In the genomic region with DNA sequence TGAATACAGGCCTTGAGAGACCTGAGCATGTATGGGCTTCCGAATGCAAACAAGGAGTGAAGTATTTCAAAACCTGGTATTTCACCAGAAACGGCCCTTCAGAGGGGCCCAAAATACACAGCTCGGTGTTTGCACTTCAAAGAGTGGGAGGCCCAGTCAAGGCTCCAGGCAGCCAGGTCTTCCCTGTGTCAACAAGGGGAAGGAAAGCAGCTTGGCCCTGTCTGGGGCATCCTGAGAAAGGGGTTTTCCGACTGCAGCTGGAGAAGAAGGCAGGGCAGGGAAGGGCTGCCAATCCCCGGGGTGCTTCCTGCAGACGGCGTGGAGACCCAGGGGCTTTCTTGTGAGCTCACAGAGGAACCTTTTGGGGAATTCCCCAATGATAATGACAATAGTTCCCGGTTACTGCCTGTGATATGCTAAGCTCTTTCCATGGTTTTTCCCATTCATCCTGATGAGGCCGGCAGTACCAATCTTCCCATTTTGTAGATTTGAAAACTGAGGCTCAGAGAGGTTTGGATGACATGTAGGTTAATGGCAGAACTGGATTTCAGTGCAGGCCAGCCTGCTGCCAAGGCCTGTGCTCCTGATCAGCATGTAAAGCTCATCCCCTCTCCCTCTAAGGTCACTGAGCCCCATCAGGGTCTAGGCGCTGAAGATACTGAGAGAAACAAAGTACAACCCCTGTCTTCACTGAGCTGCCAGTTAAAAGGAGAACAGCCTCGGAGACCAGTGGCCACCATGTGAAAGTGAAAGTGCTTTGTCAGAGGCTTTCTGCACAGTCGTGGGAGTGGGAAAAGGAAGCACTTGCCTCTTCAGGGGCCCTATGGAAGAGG, we compare ENCODE assay signal across 1 cellular context.
TF ChIP-seq lines count a peak whose summit lies in the region.

No MANE protein-coding gene starts in this region.

TF ChIP-seq in HepG2, 621 proteins besides CTCF, POLR2A, EP300 and RAD21 (continued from another document):
- TF ChIP-seq, protein P1, sequence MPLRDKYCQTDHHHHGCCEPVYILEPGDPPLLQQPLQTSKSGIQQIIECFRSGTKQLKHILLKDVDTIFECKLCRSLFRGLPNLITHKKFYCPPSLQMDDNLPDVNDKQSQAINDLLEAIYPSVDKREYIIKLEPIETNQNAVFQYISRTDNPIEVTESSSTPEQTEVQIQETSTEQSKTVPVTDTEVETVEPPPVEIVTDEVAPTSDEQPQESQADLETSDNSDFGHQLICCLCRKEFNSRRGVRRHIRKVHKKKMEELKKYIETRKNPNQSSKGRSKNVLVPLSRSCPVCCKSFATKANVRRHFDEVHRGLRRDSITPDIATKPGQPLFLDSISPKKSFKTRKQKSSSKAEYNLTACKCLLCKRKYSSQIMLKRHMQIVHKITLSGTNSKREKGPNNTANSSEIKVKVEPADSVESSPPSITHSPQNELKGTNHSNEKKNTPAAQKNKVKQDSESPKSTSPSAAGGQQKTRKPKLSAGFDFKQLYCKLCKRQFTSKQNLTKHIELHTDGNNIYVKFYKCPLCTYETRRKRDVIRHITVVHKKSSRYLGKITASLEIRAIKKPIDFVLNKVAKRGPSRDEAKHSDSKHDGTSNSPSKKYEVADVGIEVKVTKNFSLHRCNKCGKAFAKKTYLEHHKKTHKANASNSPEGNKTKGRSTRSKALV (CRISPR knock-in tag; IDR thresholded peaks at IDR 0.05), result 0 out of 2 replicates have a peak, but pooled peaks have one; percentile 51
- TF ChIP-seq GFI1 (CRISPR knock-in tag; IDR thresholded peaks at IDR 0.05; ENCODE audit: borderline replicate concordance), result peak; percentile 97
- peak; percentile 85 for TF ChIP-seq ZFP36 (IDR thresholded peaks at IDR 0.05; ENCODE audit: borderline replicate concordance, low read depth, low read length, partially characterized antibody)
- TF ChIP-seq, protein P2, sequence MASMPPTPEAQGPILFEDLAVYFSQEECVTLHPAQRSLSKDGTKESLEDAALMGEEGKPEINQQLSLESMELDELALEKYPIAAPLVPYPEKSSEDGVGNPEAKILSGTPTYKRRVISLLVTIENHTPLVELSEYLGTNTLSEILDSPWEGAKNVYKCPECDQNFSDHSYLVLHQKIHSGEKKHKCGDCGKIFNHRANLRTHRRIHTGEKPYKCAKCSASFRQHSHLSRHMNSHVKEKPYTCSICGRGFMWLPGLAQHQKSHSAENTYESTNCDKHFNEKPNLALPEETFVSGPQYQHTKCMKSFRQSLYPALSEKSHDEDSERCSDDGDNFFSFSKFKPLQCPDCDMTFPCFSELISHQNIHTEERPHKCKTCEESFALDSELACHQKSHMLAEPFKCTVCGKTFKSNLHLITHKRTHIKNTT (CRISPR knock-in tag; IDR thresholded peaks at IDR 0.05), result no peak
- TF ChIP-seq ZNF317 (CRISPR knock-in tag; IDR thresholded peaks at IDR 0.05), result peak; percentile 78
- peak; percentile 86; the same call in 1 of the 2 replicates for TF ChIP-seq ZKSCAN8 (CRISPR knock-in tag; IDR thresholded peaks at IDR 0.05; ENCODE audit: borderline replicate concordance)
- peak; percentile 99 for TF ChIP-seq SMAD3 (CRISPR knock-in tag; IDR thresholded peaks at IDR 0.05)
- TF ChIP-seq, protein P3, sequence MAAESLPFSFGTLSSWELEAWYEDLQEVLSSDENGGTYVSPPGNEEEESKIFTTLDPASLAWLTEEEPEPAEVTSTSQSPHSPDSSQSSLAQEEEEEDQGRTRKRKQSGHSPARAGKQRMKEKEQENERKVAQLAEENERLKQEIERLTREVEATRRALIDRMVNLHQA (CRISPR knock-in tag; IDR thresholded peaks at IDR 0.05), result no peak
- peak; percentile 66 for TF ChIP-seq ASH2L (IDR thresholded peaks at IDR 0.05; ENCODE audit: insufficient read length, low read depth, low read length)
- TF ChIP-seq ZNF776 (CRISPR knock-in tag; IDR thresholded peaks at IDR 0.05), result peak; percentile 67; the same call in 1 of the 2 replicates
- no peak for TF ChIP-seq ZNF121 (CRISPR knock-in tag; IDR thresholded peaks at IDR 0.05)
- TF ChIP-seq CREM (IDR thresholded peaks at IDR 0.05), result peak; percentile 90
- no peak for TF ChIP-seq CREM (CRISPR knock-in tag; IDR thresholded peaks at IDR 0.05)
- no peak for TF ChIP-seq NONO (IDR thresholded peaks at IDR 0.05)
- peak; percentile 93 for TF ChIP-seq NONO (CRISPR knock-in tag; conservative IDR thresholded peaks at IDR 0.05)
- TF ChIP-seq, protein P4, sequence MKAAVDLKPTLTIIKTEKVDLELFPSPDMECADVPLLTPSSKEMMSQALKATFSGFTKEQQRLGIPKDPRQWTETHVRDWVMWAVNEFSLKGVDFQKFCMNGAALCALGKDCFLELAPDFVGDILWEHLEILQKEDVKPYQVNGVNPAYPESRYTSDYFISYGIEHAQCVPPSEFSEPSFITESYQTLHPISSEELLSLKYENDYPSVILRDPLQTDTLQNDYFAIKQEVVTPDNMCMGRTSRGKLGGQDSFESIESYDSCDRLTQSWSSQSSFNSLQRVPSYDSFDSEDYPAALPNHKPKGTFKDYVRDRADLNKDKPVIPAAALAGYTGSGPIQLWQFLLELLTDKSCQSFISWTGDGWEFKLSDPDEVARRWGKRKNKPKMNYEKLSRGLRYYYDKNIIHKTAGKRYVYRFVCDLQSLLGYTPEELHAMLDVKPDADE (CRISPR knock-in tag; IDR thresholded peaks at IDR 0.05), result no peak
- TF ChIP-seq, protein P5, sequence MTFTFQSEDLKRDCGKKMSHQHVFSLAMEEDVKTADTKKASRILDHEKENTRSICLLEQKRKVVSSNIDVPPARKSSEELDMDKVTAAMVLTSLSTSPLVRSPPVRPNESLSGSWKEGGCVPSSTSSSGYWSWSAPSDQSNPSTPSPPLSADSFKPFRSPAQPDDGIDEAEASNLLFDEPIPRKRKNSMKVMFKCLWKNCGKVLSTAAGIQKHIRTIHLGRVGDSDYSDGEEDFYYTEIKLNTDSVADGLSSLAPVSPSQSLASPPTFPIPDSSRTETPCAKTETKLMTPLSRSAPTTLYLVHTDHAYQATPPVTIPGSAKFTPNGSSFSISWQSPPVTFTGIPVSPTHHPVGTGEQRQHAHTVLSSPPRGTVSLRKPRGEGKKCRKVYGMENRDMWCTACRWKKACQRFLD (CRISPR knock-in tag; IDR thresholded peaks at IDR 0.05; ENCODE audit: borderline replicate concordance), result no peak
- TF ChIP-seq, protein P6, sequence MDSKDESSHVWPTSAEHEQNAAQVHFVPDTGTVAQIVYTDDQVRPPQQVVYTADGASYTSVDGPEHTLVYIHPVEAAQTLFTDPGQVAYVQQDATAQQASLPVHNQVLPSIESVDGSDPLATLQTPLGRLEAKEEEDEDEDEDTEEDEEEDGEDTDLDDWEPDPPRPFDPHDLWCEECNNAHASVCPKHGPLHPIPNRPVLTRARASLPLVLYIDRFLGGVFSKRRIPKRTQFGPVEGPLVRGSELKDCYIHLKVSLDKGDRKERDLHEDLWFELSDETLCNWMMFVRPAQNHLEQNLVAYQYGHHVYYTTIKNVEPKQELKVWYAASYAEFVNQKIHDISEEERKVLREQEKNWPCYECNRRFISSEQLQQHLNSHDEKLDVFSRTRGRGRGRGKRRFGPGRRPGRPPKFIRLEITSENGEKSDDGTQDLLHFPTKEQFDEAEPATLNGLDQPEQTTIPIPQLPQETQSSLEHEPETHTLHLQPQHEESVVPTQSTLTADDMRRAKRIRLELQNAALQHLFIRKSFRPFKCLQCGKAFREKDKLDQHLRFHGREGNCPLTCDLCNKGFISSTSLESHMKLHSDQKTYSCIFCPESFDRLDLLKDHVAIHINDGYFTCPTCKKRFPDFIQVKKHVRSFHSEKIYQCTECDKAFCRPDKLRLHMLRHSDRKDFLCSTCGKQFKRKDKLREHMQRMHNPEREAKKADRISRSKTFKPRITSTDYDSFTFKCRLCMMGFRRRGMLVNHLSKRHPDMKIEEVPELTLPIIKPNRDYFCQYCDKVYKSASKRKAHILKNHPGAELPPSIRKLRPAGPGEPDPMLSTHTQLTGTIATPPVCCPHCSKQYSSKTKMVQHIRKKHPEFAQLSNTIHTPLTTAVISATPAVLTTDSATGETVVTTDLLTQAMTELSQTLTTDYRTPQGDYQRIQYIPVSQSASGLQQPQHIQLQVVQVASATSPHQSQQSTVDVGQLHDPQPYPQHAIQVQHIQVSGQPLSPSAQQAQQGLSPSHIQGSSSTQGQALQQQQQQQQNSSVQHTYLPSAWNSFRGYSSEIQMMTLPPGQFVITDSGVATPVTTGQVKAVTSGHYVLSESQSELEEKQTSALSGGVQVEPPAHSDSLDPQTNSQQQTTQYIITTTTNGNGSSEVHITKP (CRISPR knock-in tag; IDR thresholded peaks at IDR 0.05; ENCODE audit: low read depth), result peak; percentile 74
- TF ChIP-seq, protein P7, sequence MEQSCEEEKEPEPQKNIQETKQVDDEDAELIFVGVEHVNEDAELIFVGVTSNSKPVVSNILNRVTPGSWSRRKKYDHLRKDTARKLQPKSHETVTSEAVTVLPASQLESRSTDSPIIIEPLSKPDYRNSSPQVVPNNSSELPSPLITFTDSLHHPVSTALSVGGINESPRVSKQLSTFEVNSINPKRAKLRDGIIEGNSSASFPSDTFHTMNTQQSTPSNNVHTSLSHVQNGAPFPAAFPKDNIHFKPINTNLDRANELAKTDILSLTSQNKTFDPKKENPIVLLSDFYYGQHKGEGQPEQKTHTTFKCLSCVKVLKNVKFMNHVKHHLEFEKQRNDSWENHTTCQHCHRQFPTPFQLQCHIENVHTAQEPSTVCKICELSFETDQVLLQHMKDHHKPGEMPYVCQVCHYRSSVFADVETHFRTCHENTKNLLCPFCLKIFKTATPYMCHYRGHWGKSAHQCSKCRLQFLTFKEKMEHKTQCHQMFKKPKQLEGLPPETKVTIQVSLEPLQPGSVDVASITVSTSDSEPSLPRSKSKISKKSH (CRISPR knock-in tag; IDR thresholded peaks at IDR 0.05; ENCODE audit: borderline replicate concordance), result no peak
- no peak for TF ChIP-seq SMAD9 (CRISPR knock-in tag; IDR thresholded peaks at IDR 0.05)
- TF ChIP-seq MBD4 (IDR thresholded peaks at IDR 0.05; ENCODE audit: borderline replicate concordance, low read length), result peak; percentile 97
- peak; percentile 91 for TF ChIP-seq SOX5 (CRISPR knock-in tag; IDR thresholded peaks at IDR 0.05; ENCODE audit: borderline replicate concordance)
- TF ChIP-seq, protein P8, sequence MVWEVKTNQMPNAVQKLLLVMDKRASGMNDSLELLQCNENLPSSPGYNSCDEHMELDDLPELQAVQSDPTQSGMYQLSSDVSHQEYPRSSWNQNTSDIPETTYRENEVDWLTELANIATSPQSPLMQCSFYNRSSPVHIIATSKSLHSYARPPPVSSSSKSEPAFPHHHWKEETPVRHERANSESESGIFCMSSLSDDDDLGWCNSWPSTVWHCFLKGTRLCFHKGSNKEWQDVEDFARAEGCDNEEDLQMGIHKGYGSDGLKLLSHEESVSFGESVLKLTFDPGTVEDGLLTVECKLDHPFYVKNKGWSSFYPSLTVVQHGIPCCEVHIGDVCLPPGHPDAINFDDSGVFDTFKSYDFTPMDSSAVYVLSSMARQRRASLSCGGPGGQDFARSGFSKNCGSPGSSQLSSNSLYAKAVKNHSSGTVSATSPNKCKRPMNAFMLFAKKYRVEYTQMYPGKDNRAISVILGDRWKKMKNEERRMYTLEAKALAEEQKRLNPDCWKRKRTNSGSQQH (CRISPR knock-in tag; IDR thresholded peaks at IDR 0.05; ENCODE audit: low read depth), result peak; percentile 64; the same call in 1 of the 2 replicates
- TF ChIP-seq, protein P9, sequence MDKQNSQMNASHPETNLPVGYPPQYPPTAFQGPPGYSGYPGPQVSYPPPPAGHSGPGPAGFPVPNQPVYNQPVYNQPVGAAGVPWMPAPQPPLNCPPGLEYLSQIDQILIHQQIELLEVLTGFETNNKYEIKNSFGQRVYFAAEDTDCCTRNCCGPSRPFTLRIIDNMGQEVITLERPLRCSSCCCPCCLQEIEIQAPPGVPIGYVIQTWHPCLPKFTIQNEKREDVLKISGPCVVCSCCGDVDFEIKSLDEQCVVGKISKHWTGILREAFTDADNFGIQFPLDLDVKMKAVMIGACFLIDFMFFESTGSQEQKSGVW (CRISPR knock-in tag; IDR thresholded peaks at IDR 0.05; ENCODE audit: borderline replicate concordance), result no peak
- peak; percentile 95 for TF ChIP-seq RARA (CRISPR knock-in tag; IDR thresholded peaks at IDR 0.05)
- TF ChIP-seq ZNF343 (CRISPR knock-in tag; IDR thresholded peaks at IDR 0.05), result peak; percentile 29; the same call in 1 of the 2 replicates
- TF ChIP-seq HNRNPUL1 (IDR thresholded peaks at IDR 0.05; ENCODE audit: low read depth, low read length), result no peak
- no peak for TF ChIP-seq EEA1 (CRISPR knock-in tag; IDR thresholded peaks at IDR 0.05; ENCODE audit: borderline replicate concordance)
- no peak for TF ChIP-seq ZNF101 (CRISPR knock-in tag; IDR thresholded peaks at IDR 0.05; ENCODE audit: borderline replicate concordance, low read depth)
- TF ChIP-seq, protein P10, sequence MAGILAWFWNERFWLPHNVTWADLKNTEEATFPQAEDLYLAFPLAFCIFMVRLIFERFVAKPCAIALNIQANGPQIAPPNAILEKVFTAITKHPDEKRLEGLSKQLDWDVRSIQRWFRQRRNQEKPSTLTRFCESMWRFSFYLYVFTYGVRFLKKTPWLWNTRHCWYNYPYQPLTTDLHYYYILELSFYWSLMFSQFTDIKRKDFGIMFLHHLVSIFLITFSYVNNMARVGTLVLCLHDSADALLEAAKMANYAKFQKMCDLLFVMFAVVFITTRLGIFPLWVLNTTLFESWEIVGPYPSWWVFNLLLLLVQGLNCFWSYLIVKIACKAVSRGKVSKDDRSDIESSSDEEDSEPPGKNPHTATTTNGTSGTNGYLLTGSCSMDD (CRISPR knock-in tag; IDR thresholded peaks at IDR 0.05), result no peak
- TF ChIP-seq ZNF543 (CRISPR knock-in tag; IDR thresholded peaks at IDR 0.05), result peak; percentile 83
- peak; percentile 97 for TF ChIP-seq PITX1 (CRISPR knock-in tag; IDR thresholded peaks at IDR 0.05)
- peak; percentile 22; the same call in 1 of the 2 replicates for TF ChIP-seq ZNF891 (CRISPR knock-in tag; IDR thresholded peaks at IDR 0.05)
- TF ChIP-seq SRF (IDR thresholded peaks at IDR 0.05; ENCODE audit: low read depth, low read length), result peak; percentile 69; the same call in 1 of the 2 replicates
TF ChIP-seq in HepG2: peak in this region for 327.
